ENCODE assay signal across 10 cellular contexts in genomic region chr3:69294014-69294771, GRCh38.
DNase-seq lines count a peak whose midpoint lies in the region; ATAC-seq and TF ChIP-seq lines count a peak whose summit lies in the region.
"Had no signal": no experiment of that assay in that cellular context is flagged by ENCODE, and none has a peak within 500 bp of the region (broad histone marks: within the 10 kb centered on the region; RNA-seq: fewer than 3 reads in every experiment).

No MANE protein-coding gene starts in this region.

- CTCF ChIA-PET in Calu3 (lab: Charles Lee), result no interaction called here
- CTCF ChIA-PET in HCT116 (lab: Charles Lee), result interaction anchor here (0.8 kb wide), 1 partner anchor 12 kb away, joined by 3 read pairs; no protein-coding TSS in a partner anchor

- ATAC-seq in HCT116 (0 out of 2 replicates have a peak, but pooled peaks have one; percentile 22), body of pancreas (peak; percentile 30)
- ATAC-seq: K562; naive thymus-derived CD8-positive, alpha-beta T cell had no signal

- RAD21 ChIA-PET in HCT116 (lab: Charles Lee; ENCODE audit: low non-redundant PET in 1 of 2, low total read pairs in 2 of 2, uncharacterized antibody in 2 of 2, unreplicated experiment in 2 of 2), result no interaction called here

- no peaks in the 10 kb centered on the region for H3K79me2 ChIP-seq in HCT116 (ENCODE audit: insufficient read depth, low read length)

- TF ChIP-seq CTCF in Calu3 (IDR thresholded peaks at IDR 0.05; ENCODE audit: unreplicated experiment), result no peak
- no peak for TF ChIP-seq CTCF in HCT116 (IDR thresholded peaks at IDR 0.05 in 2 of 3, conservative IDR thresholded peaks at IDR 0.05 in 1 of 3; ENCODE audit: borderline replicate concordance in 1 of 3, insufficient read depth in 1 of 3, low read depth in 2 of 3, low read length in 2 of 3)
- no peak for TF ChIP-seq CTCF in body of pancreas (IDR thresholded peaks at IDR 0.05)
- TF ChIP-seq CTCF in mesothelial cell of epicardium (IDR thresholded peaks at IDR 0.05; ENCODE audit: unreplicated experiment), result no peak

- H3K9me3 Mint-ChIP-seq in Calu3 (ENCODE audit: low read depth, unreplicated experiment), result no peaks in the 10 kb centered on the region
- no peaks in the 10 kb centered on the region for H3K9me3 Mint-ChIP-seq in mesothelial cell of epicardium
- H3K9me3 Mint-ChIP-seq: naive thymus-derived CD8-positive, alpha-beta T cell had no signal

- WGBS in body of pancreas, 2 donors, result 57 to 65% methylated on average over 4 of the region's 4 CpGs

- H4K20me1 ChIP-seq in HCT116 (ENCODE audit: insufficient read depth), result no peaks in the 10 kb centered on the region

- H3K4me1 ChIP-seq in HCT116 (ENCODE audit: control insufficient read depth in 1 of 2, insufficient read depth in 2 of 2, low read length in 2 of 2) (peaks cover 0 to 14% of the 10 kb centered on the region in 2 experiments; a peak in 1 of 4 replicates), body of pancreas (peaks cover 9% of the 10 kb centered on the region)

- H3K36me3 Mint-ChIP-seq in Calu3 (ENCODE audit: insufficient read depth, unreplicated experiment) (no peaks in the 10 kb centered on the region), mesothelial cell of epicardium (no peaks in the 10 kb centered on the region)
- H3K36me3 Mint-ChIP-seq: naive thymus-derived CD8-positive, alpha-beta T cell had no signal

- H3K27ac Mint-ChIP-seq in Calu3 (ENCODE audit: unreplicated experiment) (peak overlapping the region; percentile 39), mesothelial cell of epicardium (peak overlapping the region; percentile 89)
- H3K27ac Mint-ChIP-seq: naive thymus-derived CD8-positive, alpha-beta T cell had no signal

- H3K27me3 Mint-ChIP-seq in Calu3 (ENCODE audit: unreplicated experiment) (no peaks in the 10 kb centered on the region), mesothelial cell of epicardium (ENCODE audit: low read depth) (no peaks in the 10 kb centered on the region)
- H3K27me3 Mint-ChIP-seq: naive thymus-derived CD8-positive, alpha-beta T cell had no signal

- no peak for TF ChIP-seq RAD21 in HCT116 (IDR thresholded peaks at IDR 0.05; ENCODE audit: low read depth)

- H3K4me3 ChIP-seq in HCT116 (replicated peaks in 1 of 2; ENCODE audit: low read depth in 1 of 2, low read length in 2 of 2), result no peak overlapping the region
- H3K4me3 ChIP-seq in body of pancreas, result no peak overlapping the region
- H3K4me3 ChIP-seq in MG63, result no peak overlapping the region
- H3K4me3 ChIP-seq: K562 had no signal

- no peaks in the 10 kb centered on the region for H3K9me3 ChIP-seq in HCT116 (ENCODE audit: control insufficient read depth in 1 of 2, insufficient read depth in 1 of 2, low read depth in 1 of 2, low read length in 2 of 2)
- H3K9me3 ChIP-seq in body of pancreas, result no peaks in the 10 kb centered on the region
- H3K9me3 ChIP-seq in MG63, result no peaks in the 10 kb centered on the region

- no peaks in the 10 kb centered on the region for H3K9me2 ChIP-seq in HCT116 (ENCODE audit: insufficient read depth)

- H3K27me3 ChIP-seq in HCT116 (ENCODE audit: insufficient read depth, low read length) (no peaks in the 10 kb centered on the region), body of pancreas (no peaks in the 10 kb centered on the region), MG63 (no peaks in the 10 kb centered on the region)

- H3K4me2 ChIP-seq in HCT116 (ENCODE audit: low read length), result no peak overlapping the region

- H3K4me1 Mint-ChIP-seq in Calu3 (ENCODE audit: low read depth, unreplicated experiment), result peaks cover 17% of the 10 kb centered on the region
- peaks cover 89% of the 10 kb centered on the region for H3K4me1 Mint-ChIP-seq in mesothelial cell of epicardium

- BruUV-seq in Calu3 (replicated peaks; lab: Mats Ljungman, UMichigan) (no TSS peak), HCT116 (replicated peaks; lab: Mats Ljungman, UMichigan) (no TSS peak)

- H3K36me3 ChIP-seq in HCT116 (ENCODE audit: control insufficient read depth in 1 of 2, insufficient read depth in 2 of 2, low read length in 2 of 2), result no peaks in the 10 kb centered on the region
- H3K36me3 ChIP-seq in body of pancreas (replicated peaks in 1 of 2; ENCODE audit: insufficient read depth in 1 of 2, low read depth in 2 of 2), result no peaks in the 10 kb centered on the region
- H3K36me3 ChIP-seq in MG63, result no peaks in the 10 kb centered on the region

- TF ChIP-seq POLR2A in HCT116 (IDR thresholded peaks at IDR 0.05; ENCODE audit: borderline replicate concordance, extremely low read depth, insufficient read depth, insufficient read length), result no peak
- TF ChIP-seq POLR2A in body of pancreas (IDR thresholded peaks at IDR 0.05), result no peak

- POLR2A ChIA-PET in HCT116 (lab: Charles Lee), result no interaction called here

- DNase-seq in Calu3 (no peak), HCT116 (ENCODE audit: low read depth, low spot score) (no peak), body of pancreas (peak in 1 of 4 donors; percentile 7), mesothelial cell of epicardium (ENCODE audit: low spot score in 2 of 2, unreplicated experiment in 2 of 2) (no peak), MG63 (no peak), NCI-H128 (lab: John Stamatoyannopoulos, UW; ENCODE audit: unreplicated experiment) (no peak), NCI-H510A (lab: John Stamatoyannopoulos, UW) (no peak), medulla oblongata (ENCODE audit: extremely low spot score) (no peak)
- DNase-seq: naive thymus-derived CD8-positive, alpha-beta T cell had no signal

- H3K27ac ChIP-seq in HCT116 (ENCODE audit: low read depth, low read length) (no peak overlapping the region), body of pancreas (peak overlapping the region in 1 of 4 donors; percentile 1)

- intact Hi-C loops in Calu3 (cut with micrococcal nuclease; ENCODE audit: unreplicated experiment), result no loop called here
- intact Hi-C loops in HCT116 (cut with micrococcal nuclease), result no loop called here
- intact Hi-C loops in body of pancreas (cut with DNase I), result no loop called here

- H2AFZ ChIP-seq in HCT116 (ENCODE audit: low read depth, low read length, poor library complexity, severe bottlenecking), result no peak overlapping the region

- H3K4me3 Mint-ChIP-seq in Calu3 (ENCODE audit: low read depth, unreplicated experiment), result no peak overlapping the region
- H3K4me3 Mint-ChIP-seq in mesothelial cell of epicardium, result no peak overlapping the region
- H3K4me3 Mint-ChIP-seq: naive thymus-derived CD8-positive, alpha-beta T cell had no signal

- no peak overlapping the region for H3K9ac ChIP-seq in HCT116 (ENCODE audit: low read length)

TF ChIP-seq in HCT116, 20 proteins besides CTCF, POLR2A, EP300 and RAD21:
- TF ChIP-seq EGR1 (IDR thresholded peaks at IDR 0.05; ENCODE audit: low read depth), result no peak
- TF ChIP-seq REST (IDR thresholded peaks at IDR 0.05; ENCODE audit: low read depth), result no peak
- TF ChIP-seq CBX3 (IDR thresholded peaks at IDR 0.05; ENCODE audit: low read depth), result no peak
- TF ChIP-seq TCF7L2 (IDR thresholded peaks at IDR 0.05; ENCODE audit: borderline replicate concordance, extremely low read depth, insufficient read depth, insufficient read length), result no peak
- no peak for TF ChIP-seq SP1 (IDR thresholded peaks at IDR 0.05; ENCODE audit: low read depth)
